21 cellular contexts compared by ENCODE assay signal in genomic region chr5:180690562-180690961, GRCh38. TPM values are rescaled to one million over a fixed set of nuclear protein-coding genes. Genes with fewer than 3 reads are reported as not detected.
DNase-seq lines count a peak whose midpoint lies in the region; ATAC-seq and TF ChIP-seq lines count a peak whose summit lies in the region.
"Had no signal": no experiment of that assay in that cellular context is flagged by ENCODE, and none has a peak within 500 bp of the region (broad histone marks: within the 10 kb centered on the region; RNA-seq: fewer than 3 reads in every experiment).

No MANE protein-coding gene starts in this region.

- WGBS in upper lobe of left lung, 2 donors: 74 to 76% methylated on average over 6 of the region's 6 CpGs

- no peaks in the 10 kb centered on the region for H3K9me3 Mint-ChIP-seq in CD8-positive, alpha-beta T cell
- no peaks in the 10 kb centered on the region for H3K9me3 Mint-ChIP-seq in T-cell
- H3K9me3 Mint-ChIP-seq in naive thymus-derived CD8-positive, alpha-beta T cell: peaks cover 0 to 1% (median 0%) of the 10 kb centered on the region in 9 donors

- ATAC-seq in CD8-positive, alpha-beta T cell: no peak
- ATAC-seq in T-cell (replicated peaks in 1 of 4) (no peak), upper lobe of left lung (ENCODE audit: low FRiP score in 2 of 2) (no peak)
- no peak for ATAC-seq in naive thymus-derived CD8-positive, alpha-beta T cell

- peak overlapping the region; percentile 78 for H3K4me3 Mint-ChIP-seq in CD8-positive, alpha-beta T cell
- H3K4me3 Mint-ChIP-seq in T-cell: peak overlapping the region in 1 of 3 donors; percentile 71
- H3K4me3 Mint-ChIP-seq in naive thymus-derived CD8-positive, alpha-beta T cell: peak overlapping the region in 6 of 10 donors; percentile 5 to 86 (median 79)

- H3K36me3 ChIP-seq in BLaER1 (no peaks in the 10 kb centered on the region), upper lobe of left lung (no peaks in the 10 kb centered on the region), right atrium auricular region (no peaks in the 10 kb centered on the region)
- H3K36me3 ChIP-seq in CD8-positive, alpha-beta T cell (ENCODE audit: insufficient read depth, low read length): no peaks in the 10 kb centered on the region
- H3K36me3 ChIP-seq: Peyer's patch, SJSA1 had no signal

- peak overlapping the region; percentile 71; the same call in 1 of the 2 replicates for H3K27ac ChIP-seq in BLaER1
- no peak overlapping the region for H3K27ac ChIP-seq in CD8-positive, alpha-beta T cell (ENCODE audit: low read depth, low read length)
- H3K27ac ChIP-seq in upper lobe of left lung: no peak overlapping the region
- no peak overlapping the region for H3K27ac ChIP-seq in right atrium auricular region
- H3K27ac ChIP-seq: C4-2B, SJSA1 had no signal

- intact Hi-C loops in CD8-positive, alpha-beta T cell (cut with DNase I, micrococcal nuclease): no loop called here

- POLR2A ChIA-PET in CD8-positive, alpha-beta T cell (lab: Charles Lee): interaction anchor here (0.8 to 1.1 kb wide), 2 partner anchors 14 to 28 kb away, joined by 3 to 4 read pairs; no protein-coding TSS in a partner anchor
- POLR2A ChIA-PET in T-cell (lab: Charles Lee): no interaction called here
- POLR2A ChIA-PET in naive thymus-derived CD8-positive, alpha-beta T cell (lab: Charles Lee): interaction anchor here (0.6 to 4.0 kb wide), 3 partner anchors 14 to 141 kb away, joined by 3 to 11 read pairs (median 6); no protein-coding TSS in a partner anchor

- H3K36me3 Mint-ChIP-seq in CD8-positive, alpha-beta T cell: no peaks in the 10 kb centered on the region
- H3K36me3 Mint-ChIP-seq in T-cell: peaks cover 4% of the 10 kb centered on the region
- peaks cover 0 to 7% (median 0%) of the 10 kb centered on the region in 3 donors for H3K36me3 Mint-ChIP-seq in naive thymus-derived CD8-positive, alpha-beta T cell

- no peak for TF ChIP-seq EP300 in upper lobe of left lung (IDR thresholded peaks at IDR 0.05)

- peak overlapping the region; percentile 95 for H3K27ac Mint-ChIP-seq in CD8-positive, alpha-beta T cell
- H3K27ac Mint-ChIP-seq in T-cell: peak overlapping the region; percentile 98 to 99
- peak overlapping the region; percentile 76 to 100 (median 94) for H3K27ac Mint-ChIP-seq in naive thymus-derived CD8-positive, alpha-beta T cell
- H3K27ac Mint-ChIP-seq: H9 had no signal

- CTCF ChIA-PET in CD8-positive, alpha-beta T cell (lab: Charles Lee): interaction anchor here (7.1 kb wide), 1 partner anchor 29 kb away, joined by 54 read pairs; no protein-coding TSS in a partner anchor
- CTCF ChIA-PET in T-cell (lab: Charles Lee): no interaction called here

- H3K4me1 ChIP-seq in BLaER1 (peaks cover 35% of the 10 kb centered on the region), upper lobe of left lung (no peaks in the 10 kb centered on the region), right atrium auricular region (no peaks in the 10 kb centered on the region)
- peaks cover 71% of the 10 kb centered on the region for H3K4me1 ChIP-seq in CD8-positive, alpha-beta T cell (ENCODE audit: insufficient read depth, low read length)
- H3K4me1 ChIP-seq: Peyer's patch, SJSA1 had no signal

- H3K9me3 ChIP-seq in BLaER1 (no peaks in the 10 kb centered on the region), upper lobe of left lung (no peaks in the 10 kb centered on the region), right atrium auricular region (peaks cover 0 to 7% of the 10 kb centered on the region in 2 donors)
- no peaks in the 10 kb centered on the region for H3K9me3 ChIP-seq in CD8-positive, alpha-beta T cell (ENCODE audit: low read length)
- H3K9me3 ChIP-seq: SJSA1 had no signal

- H4K20me1 ChIP-seq in BLaER1: no peaks in the 10 kb centered on the region

- H3K9ac ChIP-seq in BLaER1: no peak overlapping the region

- no peak for DNase-seq in CD8-positive, alpha-beta T cell
- DNase-seq in T-cell (no peak), upper lobe of left lung (no peak), HuH-7 (ENCODE audit: low spot score) (no peak), right atrium auricular region (ENCODE audit: low spot score) (no peak)
- DNase-seq in naive thymus-derived CD8-positive, alpha-beta T cell: no peak
- DNase-seq: ACHN, COR-L47, DMS 273 treated with DMSO at 0.1 percent for 48 hours, GDM1, H9, KBM-7, NCI-H1417, NCI-H1930, NCI-H226, NCI-H526 treated with DMSO at 0.1 percent for 48 hours, Peyer's patch had no signal

- no peak for TF ChIP-seq POLR2A in upper lobe of left lung (IDR thresholded peaks at IDR 0.05)

- H3K4me2 ChIP-seq in BLaER1: peak overlapping the region; percentile 74

- H3K27me3 ChIP-seq in BLaER1 (no peaks in the 10 kb centered on the region), upper lobe of left lung (no peaks in the 10 kb centered on the region), right atrium auricular region (no peaks in the 10 kb centered on the region)
- no peaks in the 10 kb centered on the region for H3K27me3 ChIP-seq in CD8-positive, alpha-beta T cell (ENCODE audit: insufficient read depth, low read length)
- H3K27me3 ChIP-seq: Peyer's patch had no signal

- no peak for TF ChIP-seq CTCF in CD8-positive, alpha-beta T cell (IDR thresholded peaks at IDR 0.05)
- TF ChIP-seq CTCF in upper lobe of left lung (IDR thresholded peaks at IDR 0.05): no peak
- TF ChIP-seq CTCF in right atrium auricular region (IDR thresholded peaks at IDR 0.05): no peak

- H3K27me3 Mint-ChIP-seq in CD8-positive, alpha-beta T cell (ENCODE audit: low read depth): no peaks in the 10 kb centered on the region
- peaks cover 0 to 14% of the 10 kb centered on the region in 2 donors for H3K27me3 Mint-ChIP-seq in T-cell
- H3K27me3 Mint-ChIP-seq in naive thymus-derived CD8-positive, alpha-beta T cell: no peaks in the 10 kb centered on the region

- H3K4me3 ChIP-seq in BLaER1: no peak overlapping the region
- no peak overlapping the region for H3K4me3 ChIP-seq in CD8-positive, alpha-beta T cell (ENCODE audit: low read depth, low read length)
- no peak overlapping the region for H3K4me3 ChIP-seq in upper lobe of left lung
- no peak overlapping the region for H3K4me3 ChIP-seq in right atrium auricular region
- H3K4me3 ChIP-seq: Peyer's patch, SJSA1 had no signal

- peaks cover 75% of the 10 kb centered on the region for H3K4me1 Mint-ChIP-seq in CD8-positive, alpha-beta T cell (ENCODE audit: low read depth)
- H3K4me1 Mint-ChIP-seq in T-cell: peaks cover 63 to 73% (median 64%) of the 10 kb centered on the region in 3 donors
- H3K4me1 Mint-ChIP-seq in naive thymus-derived CD8-positive, alpha-beta T cell: peaks cover 40 to 79% (median 68%) of the 10 kb centered on the region in 4 donors

RNA-seq across cellular contexts. Expression of gene FLT4, which starts 41.2 kb away (rescaled TPM):
- 10 to 100 TPM; 11.1 to 13.3 TPM for total RNA-seq in CD8-positive, alpha-beta T cell
- 10 to 100 TPM in 1 of 5 donors, 1 to 10 TPM in 4; 5.0 to 11.6 (median 8.6) TPM for total RNA-seq in T-cell
- 10 to 100 TPM; 40.6 to 44.5 TPM for total RNA-seq in naive thymus-derived CD8-positive, alpha-beta T cell
- 1 to 10 TPM in 2 of 3 donors, under 1 TPM in 1; 0.93 to 2.8 (median 1.1) TPM for polyA plus RNA-seq in naive thymus-derived CD8-positive, alpha-beta T cell
- 10 to 100 TPM; 11.7 to 34.0 (median 21.2) TPM for total RNA-seq in upper lobe of left lung
- total RNA-seq in right atrium auricular region: 1 to 10 TPM; 2.0 to 4.2 TPM
- total RNA-seq: SJSA1 had no signal

RNA-seq across cellular contexts. Expression of gene OR2Y1, which starts 49.3 kb away (rescaled TPM):
- not detected for total RNA-seq in CD8-positive, alpha-beta T cell
- total RNA-seq in T-cell (not detected), upper lobe of left lung (not detected), right atrium auricular region (not detected)
- not detected for total RNA-seq in naive thymus-derived CD8-positive, alpha-beta T cell
- polyA plus RNA-seq in naive thymus-derived CD8-positive, alpha-beta T cell: not detected
- total RNA-seq: Daoy, H9, Peyer's patch, SJSA1 had no signal

Comparison
In these comparisons a context has a peak if more than half of its experiments do, and no peak if none do; other contexts are left out.
1. POLR2A ChIA-PET loops: an anchor here in CD8-positive, alpha-beta T cell (0.8 to 1.1 kb wide) and naive thymus-derived CD8-positive, alpha-beta T cell (0.6 to 4.0 kb wide); none called in T-cell.